12 cellular contexts compared by ENCODE assay signal in the genomic region with DNA sequence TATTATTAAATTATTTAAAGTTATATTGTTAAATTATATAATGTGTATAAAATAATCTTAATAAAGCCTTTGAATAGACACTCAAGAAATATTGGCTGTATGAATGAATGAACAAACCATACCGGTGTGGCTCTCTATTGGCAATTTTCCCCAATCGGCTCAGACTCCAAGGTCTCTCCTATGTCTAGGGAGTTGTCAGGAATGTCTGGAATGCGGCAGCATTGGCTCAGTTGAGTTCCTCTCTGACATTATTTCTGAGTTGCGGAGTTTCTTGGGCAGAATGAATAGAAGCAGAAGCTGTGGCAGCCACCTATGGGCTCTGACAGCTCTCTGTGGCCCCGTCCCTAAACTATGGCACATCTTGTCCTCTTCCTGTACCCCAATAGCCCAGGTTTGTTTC.
DNase-seq lines count a peak whose midpoint lies in the region; ATAC-seq, FAIRE-seq and TF ChIP-seq lines count a peak whose summit lies in the region.
"Had no signal": no experiment of that assay in that cellular context is flagged by ENCODE, and none has a peak within 500 bp of the region (broad histone marks: within the 10 kb centered on the region; RNA-seq: fewer than 3 reads in every experiment).

No MANE protein-coding gene starts in this region.

- CTCF ChIA-PET in SK-N-SH (lab: Yijun Ruan, JAX) = no interaction called here

- no peaks in the 10 kb centered on the region for H3K79me2 ChIP-seq in SK-N-SH (ENCODE audit: insufficient read depth)

- no peaks in the 10 kb centered on the region for H3K27me3 ChIP-seq in SK-N-SH (ENCODE audit: insufficient read depth)

- no peak overlapping the region for H3K27ac ChIP-seq in SK-N-SH (ENCODE audit: low read depth in 2 of 2, low read length in 1 of 2)
- H3K27ac ChIP-seq: 22Rv1 had no signal

- no peaks in the 10 kb centered on the region for H3F3A ChIP-seq in SK-N-SH (replicated peaks; ENCODE audit: insufficient read depth)

- H3K4me3 ChIP-seq in SK-N-SH (ENCODE audit: low read depth in 2 of 2, low read length in 1 of 2) = no peak overlapping the region

- peaks cover 0 to 25% of the 10 kb centered on the region in 2 experiments; a peak in 1 of 4 replicates for H3K4me1 ChIP-seq in SK-N-SH (ENCODE audit: control insufficient read depth in 1 of 2, insufficient read depth in 2 of 2, low read depth in 1 of 2, low read length in 1 of 2)

- TF ChIP-seq EP300 in SK-N-SH (IDR thresholded peaks at IDR 0.05; ENCODE audit: borderline replicate concordance in 1 of 2, low read depth in 1 of 2, low read length in 1 of 2) = no peak

- no peak for TF ChIP-seq RAD21 in SK-N-SH (IDR thresholded peaks at IDR 0.05; ENCODE audit: low read length)

- ATAC-seq in SK-N-SH treated with all-trans-retinoic acid at 6 μM for 48 hours (peak; percentile 61; the same call in 2 of the 3 replicates), HG02763 (IDR thresholded peaks at IDR 0.05; ENCODE audit: unreplicated experiment) (no peak), HG03520 (IDR thresholded peaks at IDR 0.05; ENCODE audit: unreplicated experiment) (no peak)

- H2AFZ ChIP-seq in SK-N-SH (ENCODE audit: low read depth) = no peak overlapping the region

- no peak for FAIRE-seq in urothelium cell line (lab: Jason Lieb, UNC)
- FAIRE-seq: GM12891 had no signal

- DNase-seq in SK-N-SH (no peak), dermis blood vessel endothelial cell (peak; percentile 82), left kidney (ENCODE audit: low read depth, low spot score) (peak; percentile 83), urothelium cell line (ENCODE audit: low spot score) (peak; percentile 76), pons (ENCODE audit: low spot score) (no peak)
- DNase-seq: H7, SIG-M5 had no signal

- POLR2A ChIA-PET in SK-N-SH (lab: Yijun Ruan, JAX) = no interaction called here

- no peak overlapping the region for H3K4me2 ChIP-seq in SK-N-SH

- no peaks in the 10 kb centered on the region for H4K20me1 ChIP-seq in SK-N-SH (ENCODE audit: insufficient read depth)

- no peak for TF ChIP-seq CTCF in SK-N-SH (IDR thresholded peaks at IDR 0.05)

- no peaks in the 10 kb centered on the region for H3K9me2 ChIP-seq in SK-N-SH

- no peaks in the 10 kb centered on the region for H3K9me3 ChIP-seq in SK-N-SH

- no peak overlapping the region for H3K9ac ChIP-seq in SK-N-SH

- no peaks in the 10 kb centered on the region for H3K36me3 ChIP-seq in SK-N-SH (replicated peaks in 1 of 2; ENCODE audit: control insufficient read depth in 1 of 2, insufficient read depth in 2 of 2, low read length in 1 of 2)

- WGBS in SK-N-SH (ENCODE audit: low lambda C conversion rate) = 75% methylated on average over 5 of the region's 5 CpGs

TF ChIP-seq in SK-N-SH treated with all-trans-retinoic acid at 6 μM for 48 hours, 23 proteins besides CTCF, POLR2A, EP300 and RAD21 (continues in another document):
- TF ChIP-seq SNAI2 (CRISPR knock-in tag; IDR thresholded peaks at IDR 0.05) (no peak), ARNTL (CRISPR knock-in tag; IDR thresholded peaks at IDR 0.05; ENCODE audit: borderline replicate concordance, low read depth) (no peak), RARB (CRISPR knock-in tag; IDR thresholded peaks at IDR 0.05) (no peak), ESRRG (CRISPR knock-in tag; IDR thresholded peaks at IDR 0.05) (no peak), OSR1 (CRISPR knock-in tag; IDR thresholded peaks at IDR 0.05) (no peak), CSDC2 (CRISPR knock-in tag; IDR thresholded peaks at IDR 0.05) (no peak), ISL1 (CRISPR knock-in tag; IDR thresholded peaks at IDR 0.05) (no peak)
- TF ChIP-seq, protein P1, sequence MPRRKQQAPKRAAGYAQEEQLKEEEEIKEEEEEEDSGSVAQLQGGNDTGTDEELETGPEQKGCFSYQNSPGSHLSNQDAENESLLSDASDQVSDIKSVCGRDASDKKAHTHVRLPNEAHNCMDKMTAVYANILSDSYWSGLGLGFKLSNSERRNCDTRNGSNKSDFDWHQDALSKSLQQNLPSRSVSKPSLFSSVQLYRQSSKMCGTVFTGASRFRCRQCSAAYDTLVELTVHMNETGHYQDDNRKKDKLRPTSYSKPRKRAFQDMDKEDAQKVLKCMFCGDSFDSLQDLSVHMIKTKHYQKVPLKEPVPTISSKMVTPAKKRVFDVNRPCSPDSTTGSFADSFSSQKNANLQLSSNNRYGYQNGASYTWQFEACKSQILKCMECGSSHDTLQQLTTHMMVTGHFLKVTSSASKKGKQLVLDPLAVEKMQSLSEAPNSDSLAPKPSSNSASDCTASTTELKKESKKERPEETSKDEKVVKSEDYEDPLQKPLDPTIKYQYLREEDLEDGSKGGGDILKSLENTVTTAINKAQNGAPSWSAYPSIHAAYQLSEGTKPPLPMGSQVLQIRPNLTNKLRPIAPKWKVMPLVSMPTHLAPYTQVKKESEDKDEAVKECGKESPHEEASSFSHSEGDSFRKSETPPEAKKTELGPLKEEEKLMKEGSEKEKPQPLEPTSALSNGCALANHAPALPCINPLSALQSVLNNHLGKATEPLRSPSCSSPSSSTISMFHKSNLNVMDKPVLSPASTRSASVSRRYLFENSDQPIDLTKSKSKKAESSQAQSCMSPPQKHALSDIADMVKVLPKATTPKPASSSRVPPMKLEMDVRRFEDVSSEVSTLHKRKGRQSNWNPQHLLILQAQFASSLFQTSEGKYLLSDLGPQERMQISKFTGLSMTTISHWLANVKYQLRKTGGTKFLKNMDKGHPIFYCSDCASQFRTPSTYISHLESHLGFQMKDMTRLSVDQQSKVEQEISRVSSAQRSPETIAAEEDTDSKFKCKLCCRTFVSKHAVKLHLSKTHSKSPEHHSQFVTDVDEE (CRISPR knock-in tag; IDR thresholded peaks at IDR 0.05) = no peak
- TF ChIP-seq, protein P2, sequence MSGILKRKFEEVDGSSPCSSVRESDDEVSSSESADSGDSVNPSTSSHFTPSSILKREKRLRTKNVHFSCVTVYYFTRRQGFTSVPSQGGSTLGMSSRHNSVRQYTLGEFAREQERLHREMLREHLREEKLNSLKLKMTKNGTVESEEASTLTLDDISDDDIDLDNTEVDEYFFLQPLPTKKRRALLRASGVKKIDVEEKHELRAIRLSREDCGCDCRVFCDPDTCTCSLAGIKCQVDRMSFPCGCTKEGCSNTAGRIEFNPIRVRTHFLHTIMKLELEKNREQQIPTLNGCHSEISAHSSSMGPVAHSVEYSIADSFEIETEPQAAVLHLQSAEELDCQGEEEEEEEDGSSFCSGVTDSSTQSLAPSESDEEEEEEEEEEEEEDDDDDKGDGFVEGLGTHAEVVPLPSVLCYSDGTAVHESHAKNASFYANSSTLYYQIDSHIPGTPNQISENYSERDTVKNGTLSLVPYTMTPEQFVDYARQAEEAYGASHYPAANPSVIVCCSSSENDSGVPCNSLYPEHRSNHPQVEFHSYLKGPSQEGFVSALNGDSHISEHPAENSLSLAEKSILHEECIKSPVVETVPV (CRISPR knock-in tag; IDR thresholded peaks at IDR 0.05) = no peak

TF ChIP-seq in SK-N-SH, 30 proteins besides CTCF, POLR2A, EP300 and RAD21:
- TF ChIP-seq, protein P3, sequence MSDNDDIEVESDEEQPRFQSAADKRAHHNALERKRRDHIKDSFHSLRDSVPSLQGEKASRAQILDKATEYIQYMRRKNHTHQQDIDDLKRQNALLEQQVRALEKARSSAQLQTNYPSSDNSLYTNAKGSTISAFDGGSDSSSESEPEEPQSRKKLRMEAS (IDR thresholded peaks at IDR 0.05; ENCODE audit: low read depth) = no peak

Comparison
In these comparisons a context has a peak if more than half of its experiments do, and no peak if none do; other contexts are left out.
1. DNase-seq: peak in dermis blood vessel endothelial cell (single experiment), left kidney (single experiment) and urothelium cell line (single experiment); none in SK-N-SH (single experiment) and pons (single experiment).